Comparison of ENCODE assay signal across 9 cellular contexts in genomic region chr12:53223391-53224267, GRCh38. TPM values are rescaled to one million over a fixed set of nuclear protein-coding genes. Genes with fewer than 3 reads are reported as not detected.
A peak's percentile ranks its signal among the peaks of the same experiment; 100 is the strongest.
DNase-seq lines count a peak whose midpoint lies in the region; ATAC-seq and TF ChIP-seq lines count a peak whose summit lies in the region.
"Had no signal": no experiment of that assay in that cellular context is flagged by ENCODE, and none has a peak within 500 bp of the region (broad histone marks: within the 10 kb centered on the region; RNA-seq: fewer than 3 reads in every experiment).

No MANE protein-coding gene starts in this region.

- H3K27ac Mint-ChIP-seq in activated B cell treated with CpG ODN at 0.5 μM for 24 hours = peak overlapping the region; percentile 50

- CTCF ChIA-PET in activated B cell treated with CpG ODN at 0.5 μM for 24 hours (lab: Charles Lee) = no interaction called here

- H3K36me3 Mint-ChIP-seq in activated B cell treated with CpG ODN at 0.5 μM for 24 hours (ENCODE audit: low read depth) = peaks cover 8% of the 10 kb centered on the region

- TF ChIP-seq CTCF in activated B cell treated with CpG ODN at 0.5 μM for 24 hours (IDR thresholded peaks at IDR 0.05) (no peak), fibroblast of mammary gland (conservative IDR thresholded peaks at IDR 0.05; ENCODE audit: control insufficient read depth, insufficient read depth, low read depth, low read length) (no peak), psoas muscle (IDR thresholded peaks at IDR 0.05) (no peak)

- H3K27me3 ChIP-seq in H7 (ENCODE audit: control insufficient read depth, insufficient read depth, low read length) (peaks cover 12% of the 10 kb centered on the region), psoas muscle (ENCODE audit: insufficient read depth in 3 of 3, low read length in 2 of 3) (no peaks in the 10 kb centered on the region)

- H3K9me3 Mint-ChIP-seq in activated B cell treated with CpG ODN at 0.5 μM for 24 hours = no peaks in the 10 kb centered on the region

- H3K4me1 ChIP-seq in psoas muscle = peaks cover 19% of the 10 kb centered on the region

- H3K36me3 ChIP-seq in H7 (replicated peaks; ENCODE audit: control insufficient read depth, insufficient read depth, low read length) = no peaks in the 10 kb centered on the region; the same call in 1 of the 2 replicates
- H3K36me3 ChIP-seq in psoas muscle (ENCODE audit: insufficient read depth in 1 of 2, low read depth in 1 of 2) = no peaks in the 10 kb centered on the region

- peak overlapping the region; percentile 46 for H3K27ac ChIP-seq in psoas muscle

- intact Hi-C loops in activated B cell treated with CpG ODN at 0.5 μM for 24 hours (cut with micrococcal nuclease) = no loop called here
- intact Hi-C loops in psoas muscle (cut with DNase I) = loop anchor here in 1 of 2 donors (5.0 kb wide), 1 partner anchor 229 kb away; the partner anchor contains the start of gene PCBP2

- peaks cover 22% of the 10 kb centered on the region for H3K4me1 Mint-ChIP-seq in activated B cell treated with CpG ODN at 0.5 μM for 24 hours

- POLR2A ChIA-PET in activated B cell treated with CpG ODN at 0.5 μM for 24 hours (lab: Charles Lee) = interaction anchor here (0.6 kb wide), 1 partner anchor 1920 kb away, joined by 6 read pairs; no protein-coding TSS in a partner anchor

- H3K4me3 ChIP-seq in H7 (ENCODE audit: insufficient read depth, low read depth, low read length) = no peak overlapping the region
- H3K4me3 ChIP-seq in fibroblast of mammary gland (ENCODE audit: control insufficient read depth, low read depth, low read length) = no peak overlapping the region
- H3K4me3 ChIP-seq in psoas muscle = no peak overlapping the region

- DNase-seq in H7 = peak; percentile 74
- DNase-seq in activated B cell treated with CpG ODN at 0.5 μM for 24 hours = no peak
- DNase-seq in fibroblast of mammary gland (ENCODE audit: low read depth) = peak; percentile 40
- peak in 1 of 2 donors; percentile 78 for DNase-seq in psoas muscle
- DNase-seq in GM19240 (ENCODE audit: insufficient read length, low spot score) = no peak

- no peaks in the 10 kb centered on the region for H3K27me3 Mint-ChIP-seq in activated B cell treated with CpG ODN at 0.5 μM for 24 hours

- H3K4me3 Mint-ChIP-seq in activated B cell treated with CpG ODN at 0.5 μM for 24 hours = no peak overlapping the region

- no peaks in the 10 kb centered on the region for H3K9me3 ChIP-seq in psoas muscle

- ATAC-seq in activated B cell treated with CpG ODN at 0.5 μM for 24 hours (ENCODE audit: low read depth) = no peak
- no peak for ATAC-seq in psoas muscle
- ATAC-seq in GM21423 (IDR thresholded peaks at IDR 0.05; ENCODE audit: unreplicated experiment) = no peak
- no peak for ATAC-seq in GM21723 (IDR thresholded peaks at IDR 0.05; ENCODE audit: unreplicated experiment)
- ATAC-seq in GM21737 (IDR thresholded peaks at IDR 0.05; ENCODE audit: unreplicated experiment) = no peak

- 44 to 65% (median 50%) methylated on average over 13 to 21 of the region's 21 CpGs for WGBS in psoas muscle, 3 donors

RNA-seq across cellular contexts. Expression of gene RARG, which starts 8.4 kb away (rescaled TPM):
- 50.1 and 58.1 TPM in 2 replicates for total RNA-seq in H7 (2014; rRNA removed; shearing (Covaris generic))
- total RNA-seq in activated B cell treated with CpG ODN at 0.5 μM for 24 hours = 5.5 and 7.5 TPM in 2 replicates
- total RNA-seq in psoas muscle = 10 to 100 TPM in 1 of 4 donors, 1 to 10 TPM in 3; 5.0 to 10.7 (median 6.2) TPM
- 10 to 100 TPM in 1 of 3 donors, 1 to 10 TPM in 2; 3.7 to 10.8 (median 8.2) TPM for polyA plus RNA-seq in psoas muscle

RNA-seq across cellular contexts. Expression of gene ITGB7, which starts 16.6 kb away (rescaled TPM):
- 0.30 and 0.52 TPM in 2 replicates for total RNA-seq in H7 (2014; rRNA removed; shearing (Covaris generic))
- total RNA-seq in activated B cell treated with CpG ODN at 0.5 μM for 24 hours = 137 and 139 TPM in 2 replicates
- total RNA-seq in psoas muscle = 1 to 10 TPM in 2 of 4 donors, under 1 TPM in 2; 0.40 to 1.6 (median 0.94) TPM
- polyA plus RNA-seq in psoas muscle = under 1 TPM; 0.19 to 0.73 (median 0.35) TPM
- total RNA-seq: frontal cortex had no signal

RNA-seq across cellular contexts. Expression of gene CSAD, which starts 42.9 kb away (rescaled TPM):
- 3.0 and 3.4 TPM in 2 replicates for total RNA-seq in H7 (2014; rRNA removed; shearing (Covaris generic))
- total RNA-seq in activated B cell treated with CpG ODN at 0.5 μM for 24 hours = 25.7 and 34.6 TPM in 2 replicates
- 1 to 10 TPM; 3.9 to 6.6 (median 5.9) TPM for total RNA-seq in psoas muscle
- polyA plus RNA-seq in psoas muscle = 1 to 10 TPM; 5.5 to 7.8 (median 6.8) TPM

RNA-seq across cellular contexts. Expression of gene ZNF740, which starts 43.1 kb away (rescaled TPM):
- 8.7 and 9.1 TPM in 2 replicates for total RNA-seq in H7 (2014; rRNA removed; shearing (Covaris generic))
- total RNA-seq in activated B cell treated with CpG ODN at 0.5 μM for 24 hours (64.4 and 67.2 TPM in 2 replicates), psoas muscle (10 to 100 TPM; 15.7 to 22.8 (median 19.8) TPM)
- polyA plus RNA-seq in psoas muscle = 1 to 10 TPM; 3.3 to 8.8 (median 4.7) TPM

RNA-seq across cellular contexts. Expression of gene ESPL1, which starts 44.5 kb away (rescaled TPM):
- total RNA-seq in H7 (2014; rRNA removed; shearing (Covaris generic)) = 43.6 and 46.2 TPM in 2 replicates
- total RNA-seq in activated B cell treated with CpG ODN at 0.5 μM for 24 hours = 6.2 and 8.2 TPM in 2 replicates
- under 1 TPM in 2 of 4 donors, not detected in 2; 0.37 to 0.48 TPM for total RNA-seq in psoas muscle
- polyA plus RNA-seq in psoas muscle = under 1 TPM; 0.03 to 0.30 (median 0.08) TPM

Comparison
In these comparisons a context has a peak if more than half of its experiments do, and no peak if none do; other contexts are left out.
1. DNase-seq: peak in H7 (single experiment) and fibroblast of mammary gland (single experiment); none in activated B cell treated with CpG ODN at 0.5 μM for 24 hours (single experiment) and GM19240 (single experiment).
2. RNA of gene ITGB7, which starts 16.6 kb away (total RNA-seq): 137 to 139 TPM in activated B cell treated with CpG ODN at 0.5 μM for 24 hours; 0.40 to 1.6 TPM in psoas muscle and 0.30 to 0.52 TPM in H7; every median in the first group is over 10 times any median in the second.